19 cellular contexts compared by ENCODE assay signal in genomic region chr1:199279107-199279506, GRCh38.
DNase-seq lines count a peak whose midpoint lies in the region; ATAC-seq and TF ChIP-seq lines count a peak whose summit lies in the region.
"Had no signal": no experiment of that assay in that cellular context is flagged by ENCODE, and none has a peak within 500 bp of the region (broad histone marks: within the 10 kb centered on the region; RNA-seq: fewer than 3 reads in every experiment).

No MANE protein-coding gene starts in this region.

- H3K36me3 ChIP-seq in HCT116 (ENCODE audit: control insufficient read depth in 1 of 2, insufficient read depth in 2 of 2, low read length in 2 of 2) (no peaks in the 10 kb centered on the region), OCI-LY7 (ENCODE audit: insufficient read depth, low read length) (no peaks in the 10 kb centered on the region), BE2C (no peaks in the 10 kb centered on the region)
- H3K36me3 ChIP-seq: HAP-1, heart right ventricle, sigmoid colon had no signal

- POLR2A ChIA-PET in HCT116 (lab: Charles Lee) (no interaction called here), OCI-LY7 (lab: Charles Lee) (no interaction called here)

- BruUV-seq in HCT116 (replicated peaks; lab: Mats Ljungman, UMichigan) (no TSS peak), OCI-LY7 (replicated peaks; lab: Mats Ljungman, UMichigan) (no TSS peak)

- H3K9me3 ChIP-seq in HCT116 (ENCODE audit: control insufficient read depth in 1 of 2, insufficient read depth in 1 of 2, low read depth in 1 of 2, low read length in 2 of 2) (no peaks in the 10 kb centered on the region), OCI-LY7 (ENCODE audit: low read length) (no peaks in the 10 kb centered on the region), BE2C (no peaks in the 10 kb centered on the region)
- H3K9me3 ChIP-seq: HAP-1, heart right ventricle, sigmoid colon had no signal

- no peak overlapping the region for H3K4me2 ChIP-seq in HCT116 (ENCODE audit: low read length)
- H3K4me2 ChIP-seq in OCI-LY7 (ENCODE audit: low read length) = no peak overlapping the region

- H3K27me3 ChIP-seq in HCT116 (ENCODE audit: insufficient read depth, low read length) = no peaks in the 10 kb centered on the region
- H3K27me3 ChIP-seq in BE2C = no peaks in the 10 kb centered on the region
- H3K27me3 ChIP-seq: heart right ventricle, sigmoid colon had no signal

- no peak overlapping the region for H3K4me3 ChIP-seq in HCT116 (replicated peaks in 1 of 2; ENCODE audit: low read depth in 1 of 2, low read length in 2 of 2)
- no peak overlapping the region for H3K4me3 ChIP-seq in skeletal muscle cell (ENCODE audit: low read depth, low read length)
- H3K4me3 ChIP-seq in OCI-LY7 (ENCODE audit: low read depth, low read length, poor library complexity, severe bottlenecking) = no peak overlapping the region
- H3K4me3 ChIP-seq in BE2C (ENCODE audit: low read depth, low read length) = no peak overlapping the region
- H3K4me3 ChIP-seq: HAP-1, heart right ventricle, lung, sigmoid colon had no signal

- no peak for DNase-seq in HCT116 (ENCODE audit: low read depth, low spot score)
- DNase-seq in NOMO-1 treated with DMSO at 0.1 percent for 48 hours (lab: John Stamatoyannopoulos, UW; ENCODE audit: unreplicated experiment) = peak; percentile 66
- peak; percentile 82 for DNase-seq in amniotic epithelial cell (ENCODE audit: low read depth)
- peak; percentile 17 for DNase-seq in skeletal muscle cell (ENCODE audit: low read depth)
- no peak for DNase-seq in OCI-LY7 (ENCODE audit: low spot score)
- DNase-seq in BE2C = no peak
- DNase-seq: activated CD4-positive, CD25-positive, alpha-beta regulatory T cell; activated CD8-positive, alpha-beta memory T cell treated with anti-CD3 and anti-CD28 coated beads for 24 hours; activated naive CD8-positive, alpha-beta T cell treated with anti-CD3 and anti-CD28 coated beads for 36 hours; heart right ventricle; immature natural killer cell; NCI-H1105 treated with DMSO at 0.1 percent for 48 hours; NCI-H69; sigmoid colon; T-cell had no signal

- peak overlapping the region; percentile 6 for H2AFZ ChIP-seq in HCT116 (ENCODE audit: low read depth, low read length, poor library complexity, severe bottlenecking)
- H2AFZ ChIP-seq in OCI-LY7 (ENCODE audit: low read length) = no peak overlapping the region

- H3K27ac ChIP-seq in HCT116 (ENCODE audit: low read depth, low read length) (no peak overlapping the region), OCI-LY7 (ENCODE audit: low read depth, low read length, poor library complexity, severe bottlenecking) (no peak overlapping the region)
- H3K27ac ChIP-seq: heart right ventricle, sigmoid colon had no signal

- CTCF ChIA-PET in HCT116 (lab: Charles Lee) (no interaction called here), OCI-LY7 (lab: Charles Lee; ENCODE audit: unreplicated experiment) (no interaction called here)

- no peaks in the 10 kb centered on the region for H4K20me1 ChIP-seq in HCT116 (ENCODE audit: insufficient read depth)
- H4K20me1 ChIP-seq in OCI-LY7 (ENCODE audit: insufficient read depth, low read length) = no peaks in the 10 kb centered on the region

- H3K79me2 ChIP-seq in HCT116 (ENCODE audit: insufficient read depth, low read length) (no peaks in the 10 kb centered on the region), OCI-LY7 (ENCODE audit: insufficient read depth, low read depth, low read length) (no peaks in the 10 kb centered on the region)

- RAD21 ChIA-PET in HCT116 (lab: Charles Lee; ENCODE audit: low non-redundant PET in 1 of 2, low total read pairs in 2 of 2, uncharacterized antibody in 2 of 2, unreplicated experiment in 2 of 2) = no interaction called here

- H3K9ac ChIP-seq in HCT116 (ENCODE audit: low read length) = no peak overlapping the region

- TF ChIP-seq CTCF in HCT116 (IDR thresholded peaks at IDR 0.05 in 2 of 3, conservative IDR thresholded peaks at IDR 0.05 in 1 of 3; ENCODE audit: borderline replicate concordance in 1 of 3, insufficient read depth in 1 of 3, low read depth in 2 of 3, low read length in 2 of 3) (no peak), OCI-LY7 (conservative IDR thresholded peaks at IDR 0.05; ENCODE audit: low read length) (no peak), BE2C (IDR thresholded peaks at IDR 0.05; ENCODE audit: low read depth, low read length) (no peak)

- no peak for TF ChIP-seq POLR2A in HCT116 (IDR thresholded peaks at IDR 0.05; ENCODE audit: borderline replicate concordance, extremely low read depth, insufficient read depth, insufficient read length)

- intact Hi-C loops in HCT116 (cut with micrococcal nuclease) (no loop called here), OCI-LY7 (cut with micrococcal nuclease; ENCODE audit: unreplicated experiment) (no loop called here)

- TF ChIP-seq RAD21 in HCT116 (IDR thresholded peaks at IDR 0.05; ENCODE audit: low read depth) = no peak

- H3K9me2 ChIP-seq in HCT116 (ENCODE audit: insufficient read depth) (no peaks in the 10 kb centered on the region; the same call in 1 of the 2 replicates), OCI-LY7 (ENCODE audit: insufficient read depth, low read length) (no peaks in the 10 kb centered on the region)

- ATAC-seq in HCT116 (no peak), HG03175 (IDR thresholded peaks at IDR 0.05; ENCODE audit: unreplicated experiment) (no peak)
- ATAC-seq: esophagus mucosa, heart right ventricle, T-cell had no signal

- H3K4me1 ChIP-seq in HCT116 (ENCODE audit: control insufficient read depth in 1 of 2, insufficient read depth in 2 of 2, low read length in 2 of 2) (peaks cover 5 to 6% of the 10 kb centered on the region in 2 experiments), OCI-LY7 (ENCODE audit: insufficient read depth, low read length, poor library complexity, severe bottlenecking) (no peaks in the 10 kb centered on the region), BE2C (no peaks in the 10 kb centered on the region)
- H3K4me1 ChIP-seq: HAP-1, sigmoid colon had no signal

TF ChIP-seq in HCT116, 20 proteins besides CTCF, POLR2A, EP300 and RAD21 (continues in another document):
- TF ChIP-seq, protein P1, sequence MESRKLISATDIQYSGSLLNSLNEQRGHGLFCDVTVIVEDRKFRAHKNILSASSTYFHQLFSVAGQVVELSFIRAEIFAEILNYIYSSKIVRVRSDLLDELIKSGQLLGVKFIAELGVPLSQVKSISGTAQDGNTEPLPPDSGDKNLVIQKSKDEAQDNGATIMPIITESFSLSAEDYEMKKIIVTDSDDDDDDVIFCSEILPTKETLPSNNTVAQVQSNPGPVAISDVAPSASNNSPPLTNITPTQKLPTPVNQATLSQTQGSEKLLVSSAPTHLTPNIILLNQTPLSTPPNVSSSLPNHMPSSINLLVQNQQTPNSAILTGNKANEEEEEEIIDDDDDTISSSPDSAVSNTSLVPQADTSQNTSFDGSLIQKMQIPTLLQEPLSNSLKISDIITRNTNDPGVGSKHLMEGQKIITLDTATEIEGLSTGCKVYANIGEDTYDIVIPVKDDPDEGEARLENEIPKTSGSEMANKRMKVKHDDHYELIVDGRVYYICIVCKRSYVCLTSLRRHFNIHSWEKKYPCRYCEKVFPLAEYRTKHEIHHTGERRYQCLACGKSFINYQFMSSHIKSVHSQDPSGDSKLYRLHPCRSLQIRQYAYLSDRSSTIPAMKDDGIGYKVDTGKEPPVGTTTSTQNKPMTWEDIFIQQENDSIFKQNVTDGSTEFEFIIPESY (IDR thresholded peaks at IDR 0.05; ENCODE audit: extremely low read depth, insufficient replicate concordance, low read length) = no peak
- TF ChIP-seq YY1 (IDR thresholded peaks at IDR 0.05; ENCODE audit: extremely low read depth, insufficient replicate concordance, low read depth, low read length) (no peak), ZFX (IDR thresholded peaks at IDR 0.05) (no peak), MAX (IDR thresholded peaks at IDR 0.05) (no peak), EGR1 (IDR thresholded peaks at IDR 0.05; ENCODE audit: low read depth) (no peak), CBX3 (IDR thresholded peaks at IDR 0.05; ENCODE audit: low read depth) (no peak), ZNF274 (IDR thresholded peaks at IDR 0.05; ENCODE audit: low read depth, low read length) (no peak), SRF (IDR thresholded peaks at IDR 0.05; ENCODE audit: low read depth) (no peak), SIN3A (IDR thresholded peaks at IDR 0.05; ENCODE audit: low read depth) (no peak), EZH2phosphoT487 (IDR thresholded peaks at IDR 0.05; ENCODE audit: borderline replicate concordance) (no peak), SP1 (IDR thresholded peaks at IDR 0.05; ENCODE audit: low read depth) (no peak), EZH2 (IDR thresholded peaks at IDR 0.05) (no peak), JUND (IDR thresholded peaks at IDR 0.05) (no peak), ELF1 (IDR thresholded peaks at IDR 0.05; ENCODE audit: borderline replicate concordance, low read depth) (no peak), POLR2AphosphoS5 (IDR thresholded peaks at IDR 0.05; ENCODE audit: low read depth, low read length) (no peak), CEBPB (IDR thresholded peaks at IDR 0.05; ENCODE audit: low read depth) (no peak), FOSL1 (IDR thresholded peaks at IDR 0.05; ENCODE audit: low read depth) (no peak)
- TF ChIP-seq, protein P2, sequence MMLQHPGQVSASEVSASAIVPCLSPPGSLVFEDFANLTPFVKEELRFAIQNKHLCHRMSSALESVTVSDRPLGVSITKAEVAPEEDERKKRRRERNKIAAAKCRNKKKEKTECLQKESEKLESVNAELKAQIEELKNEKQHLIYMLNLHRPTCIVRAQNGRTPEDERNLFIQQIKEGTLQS (IDR thresholded peaks at IDR 0.05) = no peak

Comparison
In these comparisons a context has a peak if more than half of its experiments do, and no peak if none do; other contexts are left out.
1. DNase-seq: peak in NOMO-1 treated with DMSO at 0.1 percent for 48 hours (single experiment), amniotic epithelial cell (single experiment) and skeletal muscle cell (single experiment); none in HCT116 (single experiment), OCI-LY7 (single experiment) and BE2C (single experiment).